Comparison of ENCODE assay signal across 8 cellular contexts in genomic region chr1:79052829-79053449, GRCh38. TPM values are rescaled to one million over a fixed set of nuclear protein-coding genes. Genes with fewer than 3 reads are reported as not detected.
DNase-seq lines count a peak whose midpoint lies in the region; ATAC-seq lines count a peak whose summit lies in the region.

No MANE protein-coding gene starts in this region.

- no peak for DNase-seq in activated T-cell treated with anti-CD3 and anti-CD28 coated beads, Interleukin-2, amount 50 U/mL, for 72 hours
- DNase-seq in activated T-cell treated with anti-CD3 and anti-CD28 coated beads, Interleukin-2, amount 50 U/mL, for 48 hours = no peak
- no peak for DNase-seq in T-helper 17 cell
- DNase-seq in NCI-H526 treated with DMSO at 0.1 percent for 48 hours (lab: John Stamatoyannopoulos, UW) = no peak
- no peak for DNase-seq in stimulated activated CD4-positive, alpha-beta T cell treated with anti-CD3 and anti-CD28 coated beads, Interleukin-2, amount 100 ng/mL, for 48 hours
- no peak for DNase-seq in SIG-M5 treated with dmso at 0.1 percent for 504 hours (lab: John Stamatoyannopoulos, UW; ENCODE audit: unreplicated experiment)

- no peaks in the 10 kb centered on the region for H3K9me3 ChIP-seq in T-helper 17 cell (ENCODE audit: control insufficient read depth, low read length, poor library complexity, severe bottlenecking)

- H3K27ac Mint-ChIP-seq in activated T-cell treated with anti-CD3 and anti-CD28 coated beads, Interleukin-2, amount 50 U/mL, for 72 hours = peak overlapping the region; percentile 63
- no peak overlapping the region for H3K27ac Mint-ChIP-seq in T-helper 17 cell
- peak overlapping the region; percentile 40 for H3K27ac Mint-ChIP-seq in stimulated activated memory B cell treated with anti-CD40 and anti-IgM and Interleukin-4, amounts not matched to agents 10 μg/mL and 1 μg/mL and 100 μg/mL, for 72 hours

- H3K36me3 Mint-ChIP-seq in activated T-cell treated with anti-CD3 and anti-CD28 coated beads, Interleukin-2, amount 50 U/mL, for 72 hours (ENCODE audit: insufficient read depth in 2 of 2) = no peaks in the 10 kb centered on the region
- H3K36me3 Mint-ChIP-seq in T-helper 17 cell (ENCODE audit: low read depth) = peaks cover 2% of the 10 kb centered on the region
- H3K36me3 Mint-ChIP-seq in stimulated activated memory B cell treated with anti-CD40 and anti-IgM and Interleukin-4, amounts not matched to agents 10 μg/mL and 1 μg/mL and 100 μg/mL, for 72 hours = no peaks in the 10 kb centered on the region

- no peak for ATAC-seq in activated T-cell treated with anti-CD3 and anti-CD28 coated beads, Interleukin-2, amount 50 U/mL, for 72 hours (replicated peaks in 1 of 2)
- peak; percentile 99 for ATAC-seq in HG02885 (IDR thresholded peaks at IDR 0.05; ENCODE audit: poor library complexity, unreplicated experiment)
- no peak for ATAC-seq in T-helper 17 cell
- peak; percentile 55 for ATAC-seq in stimulated activated memory B cell treated with anti-CD40 and anti-IgM and Interleukin-4, amounts not matched to agents 10 μg/mL and 1 μg/mL and 100 μg/mL, for 72 hours

- H3K27me3 Mint-ChIP-seq in activated T-cell treated with anti-CD3 and anti-CD28 coated beads, Interleukin-2, amount 50 U/mL, for 72 hours (ENCODE audit: low read depth) = no peaks in the 10 kb centered on the region
- H3K27me3 Mint-ChIP-seq in T-helper 17 cell = no peaks in the 10 kb centered on the region
- H3K27me3 Mint-ChIP-seq in stimulated activated memory B cell treated with anti-CD40 and anti-IgM and Interleukin-4, amounts not matched to agents 10 μg/mL and 1 μg/mL and 100 μg/mL, for 72 hours = no peaks in the 10 kb centered on the region

- H3K4me3 Mint-ChIP-seq in activated T-cell treated with anti-CD3 and anti-CD28 coated beads, Interleukin-2, amount 50 U/mL, for 72 hours = peak overlapping the region; percentile 64 to 67
- peak overlapping the region; percentile 75 for H3K4me3 Mint-ChIP-seq in T-helper 17 cell
- H3K4me3 Mint-ChIP-seq in stimulated activated memory B cell treated with anti-CD40 and anti-IgM and Interleukin-4, amounts not matched to agents 10 μg/mL and 1 μg/mL and 100 μg/mL, for 72 hours = peak overlapping the region; percentile 57

- peaks cover 5 to 9% of the 10 kb centered on the region in 2 donors for H3K9me3 Mint-ChIP-seq in activated T-cell treated with anti-CD3 and anti-CD28 coated beads, Interleukin-2, amount 50 U/mL, for 72 hours
- peaks cover 5% of the 10 kb centered on the region for H3K9me3 Mint-ChIP-seq in stimulated activated memory B cell treated with anti-CD40 and anti-IgM and Interleukin-4, amounts not matched to agents 10 μg/mL and 1 μg/mL and 100 μg/mL, for 72 hours

- H3K4me1 Mint-ChIP-seq in activated T-cell treated with anti-CD3 and anti-CD28 coated beads, Interleukin-2, amount 50 U/mL, for 72 hours (ENCODE audit: low read depth) = peaks cover 11% of the 10 kb centered on the region
- peaks cover 6% of the 10 kb centered on the region for H3K4me1 Mint-ChIP-seq in T-helper 17 cell
- peaks cover 8% of the 10 kb centered on the region for H3K4me1 Mint-ChIP-seq in stimulated activated memory B cell treated with anti-CD40 and anti-IgM and Interleukin-4, amounts not matched to agents 10 μg/mL and 1 μg/mL and 100 μg/mL, for 72 hours

RNA-seq across cellular contexts. Expression of gene ADGRL4, which starts 46.4 kb away (rescaled TPM):
- total RNA-seq in activated T-cell treated with anti-CD3 and anti-CD28 coated beads, Interleukin-2, amount 50 U/mL, for 72 hours = not detected
- not detected for total RNA-seq in T-helper 17 cell

Comparison
In these comparisons a context has a peak if more than half of its experiments do, and no peak if none do; other contexts are left out.
1. ATAC-seq: peak in HG02885 (single experiment) and stimulated activated memory B cell treated with anti-CD40 and anti-IgM and Interleukin-4, amounts not matched to agents 10 μg/mL and 1 μg/mL and 100 μg/mL, for 72 hours (single experiment); none in activated T-cell treated with anti-CD3 and anti-CD28 coated beads, Interleukin-2, amount 50 U/mL, for 72 hours (0 of 2) and T-helper 17 cell (single experiment).
2. Peak in every context shown above with its lines, with median percentiles within 50 percentile points of each other: H3K4me3 Mint-ChIP-seq.